Comparison of ENCODE assay signal across 18 cellular contexts in genomic region chr9:16342621-16343020, GRCh38.
A peak's percentile ranks its signal among the peaks of the same experiment; 100 is the strongest.
DNase-seq lines count a peak whose midpoint lies in the region; ATAC-seq and TF ChIP-seq lines count a peak whose summit lies in the region.
"Had no signal": no experiment of that assay in that cellular context is flagged by ENCODE, and none has a peak within 500 bp of the region (broad histone marks: within the 10 kb centered on the region; RNA-seq: fewer than 3 reads in every experiment).

No MANE protein-coding gene starts in this region.

- DNase-seq in IMR-90 (no peak), fibroblast of gingiva (ENCODE audit: low read depth) (peak; percentile 61), tibial artery (peak in 1 of 2 donors; percentile 11), NCI-H1105 (lab: John Stamatoyannopoulos, UW) (no peak), A673 (ENCODE audit: low spot score) (no peak), NCI-H446 (lab: John Stamatoyannopoulos, UW) (no peak)
- DNase-seq: C1 segment of cervical spinal cord, DMS79, HCEC 1CT, Kasumi-1, NCI-H1105 treated with DMSO at 0.1 percent for 48 hours, NCI-H1694 treated with DMSO at 0.1 percent for 48 hours, NCI-H510A treated with DMSO at 0.1 percent for 48 hours, NCI-H774, OCI-M1, SHP77 treated with DMSO at 0.1 percent for 48 hours had no signal

- no peak overlapping the region for H2AK9ac ChIP-seq in IMR-90 (replicated peaks; ENCODE audit: low read depth, low read length, poor library complexity)

- no peak overlapping the region for H3K4me3 ChIP-seq in IMR-90 (ENCODE audit: insufficient read depth, low read depth, low read length)
- no peak overlapping the region for H3K4me3 ChIP-seq in tibial artery
- H3K4me3 ChIP-seq in A673 (ENCODE audit: low read depth, low read length, poor library complexity, severe bottlenecking), result no peak overlapping the region
- H3K4me3 ChIP-seq: GM23338 had no signal

- H3K9ac ChIP-seq in IMR-90 (ENCODE audit: low read depth, low read length), result no peak overlapping the region

- intact Hi-C loops in IMR-90 (cut with micrococcal nuclease), result no loop called here
- intact Hi-C loops in tibial artery (cut with DNase I; ENCODE audit: low total_unique reads), result no loop called here
- intact Hi-C loops in A673 (cut with micrococcal nuclease; ENCODE audit: unreplicated experiment), result no loop called here

- peak overlapping the region; percentile 58; the same call in 1 of the 2 replicates for H4K5ac ChIP-seq in IMR-90 (ENCODE audit: low read depth, low read length)

- dilution Hi-C loops in IMR-90 (cut with HindIII; ENCODE audit: low sequenced_read_pairs, unreplicated experiment), result no loop called here

- H3K23ac ChIP-seq in IMR-90 (ENCODE audit: low read depth, low read length), result no peak overlapping the region

- H2BK5ac ChIP-seq in IMR-90 (ENCODE audit: low read depth, low read length, poor library complexity, severe bottlenecking), result no peak overlapping the region

- no peak for ATAC-seq in IMR-90 (ENCODE audit: low read depth)
- ATAC-seq: GM23338 had no signal

- peak overlapping the region in 2 of 3 experiments; percentile 79 to 81 for H3K27ac Mint-ChIP-seq in nephron
- H3K27ac Mint-ChIP-seq: GM23338 had no signal

- H3K27me3 Mint-ChIP-seq in nephron (ENCODE audit: low read depth), result peaks cover 11% of the 10 kb centered on the region

- peaks cover 33% of the 10 kb centered on the region for H3K4me1 Mint-ChIP-seq in nephron

- H4K8ac ChIP-seq in IMR-90 (ENCODE audit: low read depth in 2 of 2, low read length in 2 of 2), result no peak overlapping the region

- no peaks in the 10 kb centered on the region for H3K36me3 Mint-ChIP-seq in nephron (ENCODE audit: low read depth)

- H2AFZ ChIP-seq in IMR-90 (replicated peaks; ENCODE audit: low read length, poor library complexity), result no peak overlapping the region
- H2AFZ ChIP-seq: GM23338 had no signal

- no peak overlapping the region for H3K4me2 ChIP-seq in IMR-90 (ENCODE audit: low read depth, low read length)
- H3K4me2 ChIP-seq: GM23338 had no signal

- no peaks in the 10 kb centered on the region for H3K9me3 ChIP-seq in IMR-90 (ENCODE audit: control insufficient read depth, insufficient read depth, low read length)
- no peaks in the 10 kb centered on the region for H3K9me3 ChIP-seq in tibial artery
- H3K9me3 ChIP-seq in A673 (ENCODE audit: low read depth, low read length, poor library complexity, severe bottlenecking), result no peaks in the 10 kb centered on the region

- peak overlapping the region; percentile 80 for H3K18ac ChIP-seq in IMR-90 (ENCODE audit: low read depth, low read length)

- H3K14ac ChIP-seq in IMR-90 (replicated peaks; ENCODE audit: low read depth, low read length), result no peak overlapping the region; the same call in 1 of the 2 replicates

- H3K36me3 ChIP-seq in IMR-90 (ENCODE audit: control insufficient read depth, insufficient read depth, low read length) (no peaks in the 10 kb centered on the region), tibial artery (no peaks in the 10 kb centered on the region), A673 (ENCODE audit: insufficient read depth, low read length, poor library complexity, severe bottlenecking) (no peaks in the 10 kb centered on the region)

- BruUV-seq in IMR-90 (replicated peaks; lab: Mats Ljungman, UMichigan), result no TSS peak
- no TSS peak for BruUV-seq in A673 (replicated peaks; lab: Mats Ljungman, UMichigan)

- no peaks in the 10 kb centered on the region for H3K27me3 ChIP-seq in IMR-90 (ENCODE audit: control insufficient read depth, insufficient read depth, low read length)
- no peaks in the 10 kb centered on the region for H3K27me3 ChIP-seq in tibial artery
- H3K27me3 ChIP-seq in A673 (replicated peaks; ENCODE audit: insufficient read depth, low read depth, low read length, poor library complexity), result no peaks in the 10 kb centered on the region

- H3K9me1 ChIP-seq in IMR-90 (ENCODE audit: insufficient read depth, low read length), result peaks cover 15% of the 10 kb centered on the region

- no CpG with 5 or more reads among the region's 5 CpGs for WGBS in IMR-90 (ENCODE audit: extremely low coverage in 2 of 2, insufficient read length in 1 of 2), 2 experiments

- peak overlapping the region; percentile 33; the same call in 1 of the 2 replicates for H2BK120ac ChIP-seq in IMR-90 (ENCODE audit: low read depth, low read length)

- no peak for TF ChIP-seq CTCF in IMR-90 (conservative IDR thresholded peaks at IDR 0.05; ENCODE audit: low read depth, low read length)
- no peak for TF ChIP-seq CTCF in nephron (IDR thresholded peaks at IDR 0.05; ENCODE audit: unreplicated experiment in 3 of 3)
- no peak for TF ChIP-seq CTCF in tibial artery (IDR thresholded peaks at IDR 0.05)
- TF ChIP-seq CTCF in A673 (conservative IDR thresholded peaks at IDR 0.05; ENCODE audit: low read depth, low read length), result no peak

- H4K20me1 ChIP-seq in IMR-90 (ENCODE audit: insufficient read depth, low read length), result no peaks in the 10 kb centered on the region

- no peak for TF ChIP-seq RAD21 in IMR-90 (IDR thresholded peaks at IDR 0.05; ENCODE audit: low read length)

- peaks cover 11% of the 10 kb centered on the region for H3K4me1 ChIP-seq in IMR-90 (ENCODE audit: control insufficient read depth, insufficient read depth, low read length)
- H3K4me1 ChIP-seq in tibial artery, result peaks cover 0 to 29% (median 13%) of the 10 kb centered on the region in 4 donors
- no peaks in the 10 kb centered on the region for H3K4me1 ChIP-seq in A673 (ENCODE audit: insufficient read depth, low read length, poor library complexity, severe bottlenecking)

- H3K9me3 Mint-ChIP-seq in nephron, result no peaks in the 10 kb centered on the region
- H3K9me3 Mint-ChIP-seq: GM23338 had no signal

- in situ Hi-C loops in IMR-90 (cut with MboI; ENCODE audit: low sequenced_read_pairs), result no loop called here

- no peak for TF ChIP-seq POLR2A in IMR-90 (IDR thresholded peaks at IDR 0.05; ENCODE audit: low read depth, low read length)

- H3K4ac ChIP-seq in IMR-90 (ENCODE audit: low read depth, low read length), result peak overlapping the region; percentile 70

- no peak overlapping the region; the same call in 1 of the 2 replicates for H4K91ac ChIP-seq in IMR-90 (ENCODE audit: insufficient read depth, low read depth, low read length)

- POLR2A ChIA-PET in IMR-90 (lab: Charles Lee; ENCODE audit: unreplicated experiment), result no interaction called here
- POLR2A ChIA-PET in A673 (lab: Charles Lee; ENCODE audit: low non-redundant PET), result no interaction called here

- CTCF ChIA-PET in IMR-90 (lab: Yijun Ruan, JAX), result no interaction called here
- CTCF ChIA-PET in A673 (lab: Charles Lee), result no interaction called here

- no peak overlapping the region for H3K56ac ChIP-seq in IMR-90 (ENCODE audit: extremely low read depth, insufficient read depth, low read length)

- no peaks in the 10 kb centered on the region for H3K79me1 ChIP-seq in IMR-90 (ENCODE audit: low read depth in 1 of 2, low read length in 2 of 2)

- no peak overlapping the region for H3K4me3 Mint-ChIP-seq in nephron
- H3K4me3 Mint-ChIP-seq: GM23338 had no signal

- H2AK5ac ChIP-seq in IMR-90 (ENCODE audit: low read depth, low read length), result peak overlapping the region; percentile 63

- H2BK20ac ChIP-seq in IMR-90 (ENCODE audit: low read depth, low read length), result no peak overlapping the region

- peak overlapping the region; percentile 69; the same call in 2 of the 3 replicates for H2BK15ac ChIP-seq in IMR-90 (ENCODE audit: low read depth, low read length)

- H3K27ac ChIP-seq in IMR-90 (ENCODE audit: insufficient read depth, low read length), result no peak overlapping the region
- H3K27ac ChIP-seq in tibial artery, result peak overlapping the region; percentile 3 to 20
- H3K27ac ChIP-seq in A673 (ENCODE audit: low read depth, low read length, poor library complexity, severe bottlenecking), result no peak overlapping the region

TF ChIP-seq in IMR-90, 13 proteins besides CTCF, POLR2A, EP300 and RAD21:
- no peak for TF ChIP-seq BHLHE40 (IDR thresholded peaks at IDR 0.05; ENCODE audit: low read depth, low read length)
- no peak for TF ChIP-seq RCOR1 (IDR thresholded peaks at IDR 0.05; ENCODE audit: insufficient replicate concordance, low read length)
- no peak for TF ChIP-seq FOS (IDR thresholded peaks at IDR 0.05; ENCODE audit: low read depth, low read length)
- TF ChIP-seq MAFK (IDR thresholded peaks at IDR 0.05; ENCODE audit: low read depth, low read length), result no peak
- no peak for TF ChIP-seq RFX5 (IDR thresholded peaks at IDR 0.05; ENCODE audit: low read depth, low read length)
- TF ChIP-seq SMC3 (IDR thresholded peaks at IDR 0.05; ENCODE audit: low read depth, low read length), result no peak
- no peak for TF ChIP-seq NFE2L2 (IDR thresholded peaks at IDR 0.05; ENCODE audit: low read depth, low read length)
- TF ChIP-seq MAZ (IDR thresholded peaks at IDR 0.05; ENCODE audit: borderline replicate concordance, low read depth, low read length), result no peak
- TF ChIP-seq MXI1 (IDR thresholded peaks at IDR 0.05; ENCODE audit: borderline replicate concordance, low read depth, low read length), result no peak
- no peak for TF ChIP-seq CHD1 (IDR thresholded peaks at IDR 0.05; ENCODE audit: low read depth, low read length)
- no peak for TF ChIP-seq CEBPB (IDR thresholded peaks at IDR 0.05; ENCODE audit: low read depth, low read length)
- no peak for TF ChIP-seq USF2 (IDR thresholded peaks at IDR 0.05; ENCODE audit: low read depth, low read length)
- TF ChIP-seq ELK1 (IDR thresholded peaks at IDR 0.05; ENCODE audit: borderline replicate concordance, low read depth, low read length), result no peak

Comparison
In these comparisons a context has a peak if more than half of its experiments do, and no peak if none do; other contexts are left out.
1. H3K27ac ChIP-seq: peak in tibial artery (2 of 2); none in IMR-90 (single experiment) and A673 (single experiment).